13 cellular contexts compared by ENCODE assay signal in genomic region chr12:51021694-51022093, GRCh38. TPM values are rescaled to one million over a fixed set of nuclear protein-coding genes. Genes with fewer than 3 reads are reported as not detected.
A peak's percentile ranks its signal among the peaks of the same experiment; 100 is the strongest.
DNase-seq lines count a peak whose midpoint lies in the region; ATAC-seq and TF ChIP-seq lines count a peak whose summit lies in the region.
"Had no signal": no experiment of that assay in that cellular context is flagged by ENCODE, and none has a peak within 500 bp of the region (broad histone marks: within the 10 kb centered on the region; RNA-seq: fewer than 3 reads in every experiment).

No MANE protein-coding gene starts in this region.

- H3K36me3 Mint-ChIP-seq in activated CD8-positive, alpha-beta memory T cell treated with anti-CD3 and anti-CD28 coated beads, Interleukin-2, amount 10 ng/mL, durations not matched to agents 7 days and 5 days: no peaks in the 10 kb centered on the region
- H3K36me3 Mint-ChIP-seq in central memory CD8-positive, alpha-beta T cell (ENCODE audit: insufficient read depth): peaks cover 8% of the 10 kb centered on the region
- H3K36me3 Mint-ChIP-seq in stimulated activated effector memory CD8-positive, alpha-beta T cell treated with anti-CD3 and anti-CD28 coated beads, Interleukin-12 subunit alpha, Interleukin-12 subunit beta, amount 100 ng/mL, for 72 hours: peaks cover 19% of the 10 kb centered on the region

- H3K4me1 Mint-ChIP-seq in activated CD8-positive, alpha-beta memory T cell treated with anti-CD3 and anti-CD28 coated beads, Interleukin-2, amount 10 ng/mL, durations not matched to agents 7 days and 5 days: peaks cover 44% of the 10 kb centered on the region
- peaks cover 43% of the 10 kb centered on the region for H3K4me1 Mint-ChIP-seq in central memory CD8-positive, alpha-beta T cell
- H3K4me1 Mint-ChIP-seq in stimulated activated effector memory CD8-positive, alpha-beta T cell treated with anti-CD3 and anti-CD28 coated beads, Interleukin-12 subunit alpha, Interleukin-12 subunit beta, amount 100 ng/mL, for 72 hours: peaks cover 54% of the 10 kb centered on the region

- H3K4me3 Mint-ChIP-seq in activated CD8-positive, alpha-beta memory T cell treated with anti-CD3 and anti-CD28 coated beads, Interleukin-2, amount 10 ng/mL, durations not matched to agents 7 days and 5 days: peak overlapping the region; percentile 9
- no peak overlapping the region for H3K4me3 Mint-ChIP-seq in central memory CD8-positive, alpha-beta T cell
- H3K4me3 Mint-ChIP-seq in stimulated activated effector memory CD8-positive, alpha-beta T cell treated with anti-CD3 and anti-CD28 coated beads, Interleukin-12 subunit alpha, Interleukin-12 subunit beta, amount 100 ng/mL, for 72 hours: peak overlapping the region; percentile 24

- H3K27ac Mint-ChIP-seq in activated CD8-positive, alpha-beta memory T cell treated with anti-CD3 and anti-CD28 coated beads, Interleukin-2, amount 10 ng/mL, durations not matched to agents 7 days and 5 days: peak overlapping the region; percentile 47
- H3K27ac Mint-ChIP-seq in central memory CD8-positive, alpha-beta T cell (ENCODE audit: low read depth): peak overlapping the region; percentile 77
- peak overlapping the region; percentile 74 for H3K27ac Mint-ChIP-seq in stimulated activated effector memory CD8-positive, alpha-beta T cell treated with anti-CD3 and anti-CD28 coated beads, Interleukin-12 subunit alpha, Interleukin-12 subunit beta, amount 100 ng/mL, for 72 hours

- no peak for DNase-seq in activated CD8-positive, alpha-beta memory T cell treated with anti-CD3 and anti-CD28 coated beads, Interleukin-2, amount 10 ng/mL, durations not matched to agents 7 days and 5 days
- DNase-seq in activated CD8-positive, alpha-beta memory T cell treated with anti-CD3 and anti-CD28 coated beads, Interleukin-2, amount 50 U/mL, for 48 hours: no peak
- DNase-seq in OCI-M2 (lab: John Stamatoyannopoulos, UW; ENCODE audit: unreplicated experiment): peak; percentile 15
- DNase-seq in central memory CD8-positive, alpha-beta T cell (ENCODE audit: low spot score in 2 of 2): no peak
- DNase-seq in stimulated activated effector memory CD8-positive, alpha-beta T cell treated with anti-CD3 and anti-CD28 coated beads, Interleukin-12 subunit alpha, Interleukin-12 subunit beta, amount 100 ng/mL, for 72 hours (ENCODE audit: low spot score in 2 of 2): no peak
- no peak for DNase-seq in NCI-H2196 (lab: John Stamatoyannopoulos, UW; ENCODE audit: unreplicated experiment)
- DNase-seq: DMS153, NCI-H1105 treated with DMSO at 0.1 percent for 48 hours, NCI-H526 treated with DMSO at 0.1 percent for 48 hours, SIG-M5, uterus had no signal

- TF ChIP-seq POLR2A in GM18505 (IDR thresholded peaks at IDR 0.05; ENCODE audit: borderline replicate concordance, extremely low read depth, insufficient read depth, insufficient read length): no peak

- CTCF ChIA-PET in activated CD8-positive, alpha-beta memory T cell treated with anti-CD3 and anti-CD28 coated beads, Interleukin-2, amount 10 ng/mL, durations not matched to agents 7 days and 5 days (lab: Charles Lee): interaction anchor here (1.1 to 1.9 kb wide), 4 partner anchors 8 to 257 kb away, joined by 3 to 8 read pairs (median 4); no protein-coding TSS in a partner anchor

- no peaks in the 10 kb centered on the region for H3K27me3 Mint-ChIP-seq in activated CD8-positive, alpha-beta memory T cell treated with anti-CD3 and anti-CD28 coated beads, Interleukin-2, amount 10 ng/mL, durations not matched to agents 7 days and 5 days
- no peaks in the 10 kb centered on the region for H3K27me3 Mint-ChIP-seq in central memory CD8-positive, alpha-beta T cell

- ATAC-seq in activated CD8-positive, alpha-beta memory T cell treated with anti-CD3 and anti-CD28 coated beads, Interleukin-2, amount 10 ng/mL, durations not matched to agents 7 days and 5 days: no peak
- ATAC-seq in central memory CD8-positive, alpha-beta T cell (replicated peaks; ENCODE audit: extremely low read depth, poor library complexity, severe bottlenecking): no peak
- no peak for ATAC-seq in stimulated activated effector memory CD8-positive, alpha-beta T cell treated with anti-CD3 and anti-CD28 coated beads, Interleukin-12 subunit alpha, Interleukin-12 subunit beta, amount 100 ng/mL, for 72 hours
- no peak for ATAC-seq in GM18505 (IDR thresholded peaks at IDR 0.05; ENCODE audit: unreplicated experiment)
- no peak for ATAC-seq in HG02885 (IDR thresholded peaks at IDR 0.05; ENCODE audit: poor library complexity, unreplicated experiment)

- no peaks in the 10 kb centered on the region for H3K9me3 Mint-ChIP-seq in activated CD8-positive, alpha-beta memory T cell treated with anti-CD3 and anti-CD28 coated beads, Interleukin-2, amount 10 ng/mL, durations not matched to agents 7 days and 5 days (ENCODE audit: low read depth)
- no peaks in the 10 kb centered on the region for H3K9me3 Mint-ChIP-seq in central memory CD8-positive, alpha-beta T cell
- H3K9me3 Mint-ChIP-seq in stimulated activated effector memory CD8-positive, alpha-beta T cell treated with anti-CD3 and anti-CD28 coated beads, Interleukin-12 subunit alpha, Interleukin-12 subunit beta, amount 100 ng/mL, for 72 hours: no peaks in the 10 kb centered on the region

RNA-seq across cellular contexts. Expression of gene SLC11A2, which starts 4.5 kb away (rescaled TPM):
- 10 to 100 TPM; 38.2 to 42.3 TPM for total RNA-seq in activated CD8-positive, alpha-beta memory T cell treated with anti-CD3 and anti-CD28 coated beads, Interleukin-2, amount 10 ng/mL, durations not matched to agents 7 days and 5 days

RNA-seq across cellular contexts. Expression of gene LETMD1, which starts 26.4 kb away (rescaled TPM):
- 10 to 100 TPM; 76.7 to 80.8 TPM for total RNA-seq in activated CD8-positive, alpha-beta memory T cell treated with anti-CD3 and anti-CD28 coated beads, Interleukin-2, amount 10 ng/mL, durations not matched to agents 7 days and 5 days
